ENCODE assay signal across 1 cellular context in the genomic region with DNA sequence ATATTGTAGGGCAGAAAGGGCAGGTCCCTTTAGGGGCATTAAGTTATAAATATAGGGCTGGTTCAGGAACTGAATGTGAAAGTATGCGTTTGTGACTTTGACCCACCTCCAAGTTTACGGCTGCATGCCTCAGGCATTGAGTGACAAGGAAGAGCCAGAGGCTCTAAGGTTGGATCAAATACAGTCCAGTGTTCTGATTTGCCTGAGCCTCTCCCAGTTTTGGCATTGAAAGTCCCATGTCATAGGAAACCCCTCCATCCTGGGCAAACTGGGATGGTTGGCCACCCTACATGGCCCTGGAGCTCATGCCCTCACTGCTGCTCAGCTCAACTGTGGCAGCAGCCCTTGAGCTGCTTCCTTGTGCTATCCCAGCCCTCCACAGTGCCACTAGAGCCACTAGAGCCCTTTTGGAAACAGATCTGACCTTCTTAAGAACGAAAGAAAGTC.
TF ChIP-seq lines count a peak whose summit lies in the region.

No MANE protein-coding gene starts in this region.

TF ChIP-seq in GM23338, 12 proteins besides CTCF, POLR2A, EP300 and RAD21 (continued from another document):
- TF ChIP-seq EZH2 (IDR thresholded peaks at IDR 0.05; ENCODE audit: low read depth, unreplicated experiment) = no peak
- TF ChIP-seq ZNF331 (CRISPR knock-in tag; IDR thresholded peaks at IDR 0.05; ENCODE audit: low read depth) = no peak
